In the genomic region with DNA sequence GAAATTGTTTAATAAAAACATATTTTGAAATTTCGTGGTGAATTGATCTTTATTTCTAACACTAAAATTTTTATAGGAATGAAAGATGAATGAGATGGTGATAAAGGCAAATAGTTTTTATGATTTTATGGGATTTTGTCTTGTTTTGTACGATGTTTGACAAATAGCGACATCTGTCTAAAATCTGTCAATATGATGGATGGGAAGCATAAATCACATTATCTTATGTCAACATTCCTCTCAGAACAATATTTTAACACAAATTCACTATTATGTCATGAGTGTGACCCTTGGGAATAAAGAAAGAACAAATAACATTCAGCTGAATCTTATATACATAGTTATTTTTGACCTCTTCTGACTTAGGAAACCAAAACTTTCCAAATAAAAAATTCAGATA, we compare ENCODE assay signal across 1 cellular context.
TF ChIP-seq lines count a peak whose summit lies in the region.

No MANE protein-coding gene starts in this region.

TF ChIP-seq in K562, 482 proteins besides CTCF, POLR2A, EP300 and RAD21 (continued from another document):
- TF ChIP-seq, protein P1, sequence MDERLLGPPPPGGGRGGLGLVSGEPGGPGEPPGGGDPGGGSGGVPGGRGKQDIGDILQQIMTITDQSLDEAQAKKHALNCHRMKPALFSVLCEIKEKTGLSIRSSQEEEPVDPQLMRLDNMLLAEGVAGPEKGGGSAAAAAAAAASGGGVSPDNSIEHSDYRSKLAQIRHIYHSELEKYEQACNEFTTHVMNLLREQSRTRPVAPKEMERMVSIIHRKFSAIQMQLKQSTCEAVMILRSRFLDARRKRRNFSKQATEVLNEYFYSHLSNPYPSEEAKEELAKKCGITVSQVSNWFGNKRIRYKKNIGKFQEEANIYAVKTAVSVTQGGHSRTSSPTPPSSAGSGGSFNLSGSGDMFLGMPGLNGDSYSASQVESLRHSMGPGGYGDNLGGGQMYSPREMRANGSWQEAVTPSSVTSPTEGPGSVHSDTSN (CRISPR knock-in tag; IDR thresholded peaks at IDR 0.05; ENCODE audit: low read depth) = no peak
- TF ChIP-seq, protein P1 (tag; conservative IDR thresholded peaks at IDR 0.05; ENCODE audit: low read depth) = peak; percentile 47; the same call in 1 of the 2 replicates
